1 cellular context compared by ENCODE assay signal in the genomic region with DNA sequence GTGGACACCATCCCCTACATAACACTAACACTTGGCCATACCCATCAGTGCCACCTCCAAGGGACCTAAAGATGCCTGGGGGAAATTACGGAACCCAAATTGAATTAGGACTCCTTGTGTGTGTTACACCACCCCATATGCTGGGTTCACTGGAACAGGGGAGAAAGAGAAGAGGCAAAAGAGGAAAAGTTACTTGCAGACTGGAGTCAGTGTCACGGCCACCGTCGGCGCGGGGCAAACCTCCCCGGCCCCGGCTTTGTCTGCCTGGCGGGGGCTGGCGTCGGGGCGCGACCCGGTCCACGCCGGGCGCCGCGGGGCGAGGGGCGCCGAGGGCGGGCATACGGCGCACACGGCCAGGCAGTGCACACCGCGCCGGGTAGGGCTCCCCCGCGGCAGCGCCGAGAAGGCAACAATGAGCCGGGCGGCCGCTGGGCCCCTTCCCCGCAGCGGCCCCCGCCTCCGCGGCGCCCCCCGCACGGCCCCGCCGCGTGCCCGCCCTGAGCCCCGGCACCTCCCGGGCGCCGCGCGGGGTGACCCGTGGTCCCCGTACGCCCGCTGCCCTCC.
TF ChIP-seq lines count a peak whose summit lies in the region.

No MANE protein-coding gene starts in this region.

TF ChIP-seq in SK-N-SH, 30 proteins besides CTCF, POLR2A, EP300 and RAD21 (continued from another document):
- TF ChIP-seq, protein P1, sequence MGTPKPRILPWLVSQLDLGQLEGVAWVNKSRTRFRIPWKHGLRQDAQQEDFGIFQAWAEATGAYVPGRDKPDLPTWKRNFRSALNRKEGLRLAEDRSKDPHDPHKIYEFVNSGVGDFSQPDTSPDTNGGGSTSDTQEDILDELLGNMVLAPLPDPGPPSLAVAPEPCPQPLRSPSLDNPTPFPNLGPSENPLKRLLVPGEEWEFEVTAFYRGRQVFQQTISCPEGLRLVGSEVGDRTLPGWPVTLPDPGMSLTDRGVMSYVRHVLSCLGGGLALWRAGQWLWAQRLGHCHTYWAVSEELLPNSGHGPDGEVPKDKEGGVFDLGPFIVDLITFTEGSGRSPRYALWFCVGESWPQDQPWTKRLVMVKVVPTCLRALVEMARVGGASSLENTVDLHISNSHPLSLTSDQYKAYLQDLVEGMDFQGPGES (IDR thresholded peaks at IDR 0.05; ENCODE audit: low read depth, low read length): no peak
- no peak for TF ChIP-seq FOXJ3 (CRISPR knock-in tag; IDR thresholded peaks at IDR 0.05)
